In the genomic region with DNA sequence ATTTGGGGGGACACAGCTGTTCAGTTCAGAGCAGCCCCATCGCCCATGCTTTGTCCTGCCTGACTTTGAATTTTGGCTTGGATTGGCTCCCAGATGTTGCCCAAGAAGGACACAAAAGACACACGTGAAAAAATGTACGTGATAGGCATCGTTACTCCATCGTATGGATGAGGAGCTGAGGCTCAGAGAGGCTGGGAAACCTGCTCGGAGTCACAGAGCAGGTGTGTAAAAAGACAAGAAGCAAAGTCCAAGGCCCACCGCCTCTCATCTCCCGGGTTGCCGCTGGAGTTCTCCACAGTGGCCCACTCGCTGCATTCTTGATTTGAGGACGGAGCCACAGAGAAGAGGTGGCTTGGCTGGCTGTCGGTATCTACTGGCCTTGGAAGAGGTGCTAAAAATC, we compare ENCODE assay signal across 3 cellular contexts.
"Had no signal": no experiment of that assay in that cellular context is flagged by ENCODE, and none has a peak within 500 bp of the region (broad histone marks: within the 10 kb centered on the region; RNA-seq: fewer than 3 reads in every experiment).

No MANE protein-coding gene starts in this region.

- DNase-seq: H9, HCEC 1CT had no signal

- H3K4me3 ChIP-seq: GM23338 had no signal

- H3K4me2 ChIP-seq: GM23338 had no signal

- H2AFZ ChIP-seq: GM23338 had no signal

- ATAC-seq: GM23338 had no signal
